30 cellular contexts compared by ENCODE assay signal in the genomic region with DNA sequence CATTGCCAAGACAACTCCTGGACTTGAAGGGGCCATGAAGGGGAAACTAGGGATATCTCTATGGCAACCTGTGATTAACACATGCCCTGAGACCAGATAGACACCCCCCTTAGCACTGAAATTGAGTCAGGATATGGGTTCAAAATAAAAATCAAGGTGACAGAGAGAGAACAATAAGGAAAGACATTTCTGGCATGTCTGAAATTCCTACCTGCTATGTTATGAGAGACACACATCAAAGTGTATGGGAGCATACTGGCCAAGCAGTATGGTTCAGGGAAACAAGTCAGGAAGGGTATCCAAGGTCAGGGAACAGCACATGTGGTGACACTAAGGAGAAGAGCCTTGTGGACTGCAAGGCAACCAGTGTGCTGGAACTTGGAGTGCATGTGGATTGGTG.
"Had no signal": no experiment of that assay in that cellular context is flagged by ENCODE, and none has a peak within 500 bp of the region (broad histone marks: within the 10 kb centered on the region; RNA-seq: fewer than 3 reads in every experiment).

No MANE protein-coding gene starts in this region.

- H3K9ac ChIP-seq: parathyroid adenoma had no signal

- H3K36me3 Mint-ChIP-seq: immature natural killer cell; memory B cell; mesothelial cell of epicardium; natural killer cell treated with Interleukin-12 subunit alpha and Interleukin-12 subunit beta and Interleukin-15 and Interleukin-18, amount 100 ng/mL, for 72 hours; stimulated activated naive B cell treated with anti-CD40 and anti-IgM and Interleukin-4, amounts not matched to agents 10 μg/mL and 1 μg/mL and 100 μg/mL, for 72 hours had no signal

- H2AFZ ChIP-seq: parathyroid adenoma had no signal

- H3K36me3 ChIP-seq: esophagus squamous epithelium, neutrophil, right atrium auricular region, thoracic aorta, tibial nerve, upper lobe of right lung, uterus had no signal

- H3K79me2 ChIP-seq: parathyroid adenoma had no signal

- DNase-seq: effector memory CD8-positive, alpha-beta T cell; esophagus squamous epithelium; foreskin melanocyte; hypothalamus; immature natural killer cell; islet precursor cell; kidney glomerular epithelial cell; left ventricle myocardium superior; mucosa of descending colon; naive B cell; stimulated activated CD4-positive, alpha-beta T cell treated with anti-CD3 and anti-CD28 coated beads, Interleukin-2, amount 100 ng/mL, for 24 hours; stimulated activated CD4-positive, alpha-beta T cell treated with anti-CD3 and anti-CD28 coated beads, Interleukin-4, amount 100 ng/mL, for 4 hours; stimulated activated naive B cell treated with anti-CD40 and anti-IgM and Interleukin-4, amounts not matched to agents 10 μg/mL and 1 μg/mL and 100 μg/mL, for 72 hours; upper lobe of right lung; uterus had no signal

- FAIRE-seq: endometrium had no signal

- H3K27ac ChIP-seq: coronary artery, esophagus squamous epithelium, neutrophil, parathyroid adenoma, right atrium auricular region, thoracic aorta, tibial nerve, upper lobe of right lung, uterus had no signal

- ATAC-seq: effector memory CD8-positive, alpha-beta T cell; left ventricle myocardium superior; mucosa of descending colon; natural killer cell treated with Interleukin-12 subunit alpha and Interleukin-12 subunit beta and Interleukin-15 and Interleukin-18, amount 100 ng/mL, for 72 hours; sciatic nerve; stimulated activated naive B cell treated with anti-CD40 and anti-IgM and Interleukin-4, amounts not matched to agents 10 μg/mL and 1 μg/mL and 100 μg/mL, for 72 hours; upper lobe of right lung had no signal

- H3K27me3 ChIP-seq: esophagus squamous epithelium, neutrophil, right atrium auricular region, tibial nerve, upper lobe of right lung, uterus had no signal

- H3K4me3 Mint-ChIP-seq: effector memory CD8-positive, alpha-beta T cell; immature natural killer cell; memory B cell; mesothelial cell of epicardium; naive B cell; natural killer cell treated with Interleukin-12 subunit alpha and Interleukin-12 subunit beta and Interleukin-15 and Interleukin-18, amount 100 ng/mL, for 72 hours; neural crest cell; stimulated activated naive B cell treated with anti-CD40 and anti-IgM and Interleukin-4, amounts not matched to agents 10 μg/mL and 1 μg/mL and 100 μg/mL, for 72 hours; stimulated activated naive CD8-positive, alpha-beta T cell treated with anti-CD3 and anti-CD28 coated beads, Interleukin-15, Interleukin-2, amounts not matched to agents 100 ng/mL and 50 ng/mL, for 24 hours had no signal

- H3K9me3 Mint-ChIP-seq: effector memory CD8-positive, alpha-beta T cell; immature natural killer cell; memory B cell; naive B cell; natural killer cell treated with Interleukin-12 subunit alpha and Interleukin-12 subunit beta and Interleukin-15 and Interleukin-18, amount 100 ng/mL, for 72 hours; neural crest cell; stimulated activated naive B cell treated with anti-CD40 and anti-IgM and Interleukin-4, amounts not matched to agents 10 μg/mL and 1 μg/mL and 100 μg/mL, for 72 hours; stimulated activated naive CD8-positive, alpha-beta T cell treated with anti-CD3 and anti-CD28 coated beads, Interleukin-15, Interleukin-2, amounts not matched to agents 100 ng/mL and 50 ng/mL, for 24 hours had no signal

- H3K4me3 ChIP-seq: coronary artery, esophagus squamous epithelium, lung, mucosa of descending colon, right atrium auricular region, thoracic aorta, tibial nerve, upper lobe of right lung, uterus had no signal

- H3K4me1 ChIP-seq: parathyroid adenoma, upper lobe of right lung, uterus had no signal

- H3K9me3 ChIP-seq: esophagus squamous epithelium, mucosa of descending colon, neutrophil, right atrium auricular region, thoracic aorta, tibial nerve, upper lobe of right lung, uterus had no signal

- H3K27ac Mint-ChIP-seq: effector memory CD8-positive, alpha-beta T cell; immature natural killer cell; memory B cell; mesothelial cell of epicardium; naive B cell; natural killer cell treated with Interleukin-12 subunit alpha and Interleukin-12 subunit beta and Interleukin-15 and Interleukin-18, amount 100 ng/mL, for 72 hours; progenitor cell of endocrine pancreas; stimulated activated naive B cell treated with anti-CD40 and anti-IgM and Interleukin-4, amounts not matched to agents 10 μg/mL and 1 μg/mL and 100 μg/mL, for 72 hours; stimulated activated naive CD8-positive, alpha-beta T cell treated with anti-CD3 and anti-CD28 coated beads, Interleukin-15, Interleukin-2, amounts not matched to agents 100 ng/mL and 50 ng/mL, for 24 hours had no signal
